Comparison of ENCODE assay signal across 25 cellular contexts in genomic region chr6:100134703-100135102, GRCh38.
DNase-seq lines count a peak whose midpoint lies in the region; ATAC-seq, FAIRE-seq and TF ChIP-seq lines count a peak whose summit lies in the region.
"Had no signal": no experiment of that assay in that cellular context is flagged by ENCODE, and none has a peak within 500 bp of the region (broad histone marks: within the 10 kb centered on the region; RNA-seq: fewer than 3 reads in every experiment).

No MANE protein-coding gene starts in this region.

- POLR2A ChIA-PET in MCF 10A (lab: Yijun Ruan, JAX): no interaction called here

- H3K36me3 ChIP-seq in mammary epithelial cell (ENCODE audit: insufficient read depth, low read length) (no peaks in the 10 kb centered on the region), adipocyte (ENCODE audit: control insufficient read depth, insufficient read depth, low read length, severe bottlenecking) (no peaks in the 10 kb centered on the region), pancreas (no peaks in the 10 kb centered on the region)
- H3K36me3 ChIP-seq: BE2C, gastroesophageal sphincter, transverse colon had no signal

- H3K9ac ChIP-seq in mammary epithelial cell (ENCODE audit: insufficient read depth, low read length) (no peak overlapping the region), adipocyte (ENCODE audit: low read length) (no peak overlapping the region)
- H3K9ac ChIP-seq: SK-N-SH had no signal

- TF ChIP-seq CTCF in mammary epithelial cell (conservative IDR thresholded peaks at IDR 0.05 in 1 of 2, IDR thresholded peaks at IDR 0.05 in 1 of 2; ENCODE audit: extremely low read depth in 1 of 2, insufficient read depth in 1 of 2, low read depth in 1 of 2, low read length in 2 of 2) (no peak), MCF 10A (IDR thresholded peaks at IDR 0.05; ENCODE audit: unreplicated experiment) (no peak), fibroblast of the aortic adventitia (IDR thresholded peaks at IDR 0.05; ENCODE audit: insufficient read depth, low read length) (no peak), pancreas (IDR thresholded peaks at IDR 0.05) (no peak)

- H3K27ac Mint-ChIP-seq in MCF 10A (ENCODE audit: low read depth, unreplicated experiment): no peak overlapping the region
- H3K27ac Mint-ChIP-seq in activated T-cell treated with anti-CD3 and anti-CD28 coated beads, Interleukin-2, amount 50 U/mL, for 24 hours: no peak overlapping the region
- H3K27ac Mint-ChIP-seq: activated B cell treated with CpG ODN at 0.5 μM for 24 hours; T-helper 2 cell treated with Interferon-gamma antibody and Interleukin-4, amounts not matched to agents 5 μg/mL and 100 μg/mL, for 36 hours had no signal

- no peaks in the 10 kb centered on the region for H3K27me3 ChIP-seq in mammary epithelial cell (ENCODE audit: insufficient read depth, low read length)
- H3K27me3 ChIP-seq in adipocyte (replicated peaks; ENCODE audit: control insufficient read depth, insufficient read depth, low read length): no peaks in the 10 kb centered on the region
- H3K27me3 ChIP-seq in pancreas: no peaks in the 10 kb centered on the region
- H3K27me3 ChIP-seq: BE2C, dorsolateral prefrontal cortex, gastroesophageal sphincter, transverse colon had no signal

- no peaks in the 10 kb centered on the region for H3K27me3 Mint-ChIP-seq in MCF 10A (ENCODE audit: insufficient read depth, unreplicated experiment)
- no peaks in the 10 kb centered on the region for H3K27me3 Mint-ChIP-seq in activated T-cell treated with anti-CD3 and anti-CD28 coated beads, Interleukin-2, amount 50 U/mL, for 24 hours
- H3K27me3 Mint-ChIP-seq: activated B cell treated with CpG ODN at 0.5 μM for 24 hours had no signal

- no peaks in the 10 kb centered on the region for H3K9me3 Mint-ChIP-seq in MCF 10A (ENCODE audit: unreplicated experiment)
- H3K9me3 Mint-ChIP-seq in activated T-cell treated with anti-CD3 and anti-CD28 coated beads, Interleukin-2, amount 50 U/mL, for 24 hours: peaks cover 6% of the 10 kb centered on the region

- intact Hi-C loops in mammary epithelial cell (cut with micrococcal nuclease) (no loop called here), MCF 10A (cut with micrococcal nuclease) (no loop called here), pancreas (cut with DNase I) (no loop called here)

- H4K20me1 ChIP-seq in mammary epithelial cell (ENCODE audit: insufficient read depth, low read length): no peaks in the 10 kb centered on the region

- BruUV-seq in mammary epithelial cell (replicated peaks; lab: Mats Ljungman, UMichigan) (no TSS peak), MCF 10A (replicated peaks; lab: Mats Ljungman, UMichigan) (no TSS peak)

- H2AFZ ChIP-seq in mammary epithelial cell (ENCODE audit: low read depth, low read length): no peak overlapping the region

- H3K4me3 Mint-ChIP-seq in MCF 10A (ENCODE audit: unreplicated experiment): no peak overlapping the region
- no peak overlapping the region for H3K4me3 Mint-ChIP-seq in activated T-cell treated with anti-CD3 and anti-CD28 coated beads, Interleukin-2, amount 50 U/mL, for 24 hours
- H3K4me3 Mint-ChIP-seq: activated B cell treated with CpG ODN at 0.5 μM for 24 hours; T-helper 2 cell treated with Interferon-gamma antibody and Interleukin-4, amounts not matched to agents 5 μg/mL and 100 μg/mL, for 36 hours had no signal

- no peaks in the 10 kb centered on the region for H3K79me2 ChIP-seq in mammary epithelial cell (ENCODE audit: insufficient read depth, low read length)

- no peaks in the 10 kb centered on the region for H3K36me3 Mint-ChIP-seq in MCF 10A (ENCODE audit: insufficient read depth, unreplicated experiment)
- no peaks in the 10 kb centered on the region for H3K36me3 Mint-ChIP-seq in activated T-cell treated with anti-CD3 and anti-CD28 coated beads, Interleukin-2, amount 50 U/mL, for 24 hours (ENCODE audit: low read depth)

- ATAC-seq in pancreas: no peak
- ATAC-seq: gastroesophageal sphincter had no signal

- no peak overlapping the region for H3K4me2 ChIP-seq in mammary epithelial cell (ENCODE audit: insufficient read depth, low read depth, low read length)
- H3K4me2 ChIP-seq: SK-N-SH had no signal

- CTCF ChIA-PET in mammary epithelial cell (lab: Charles Lee; ENCODE audit: low non-redundant PET): no interaction called here
- CTCF ChIA-PET in MCF 10A (lab: Yijun Ruan, JAX): no interaction called here

- no peak overlapping the region for H3K4me3 ChIP-seq in mammary epithelial cell (replicated peaks in 1 of 3; ENCODE audit: insufficient read depth in 1 of 3, low read depth in 2 of 3, low read length in 3 of 3)
- H3K4me3 ChIP-seq in adipocyte (ENCODE audit: low read length): no peak overlapping the region
- no peak overlapping the region for H3K4me3 ChIP-seq in fibroblast of the aortic adventitia (ENCODE audit: low read depth, low read length)
- H3K4me3 ChIP-seq in pancreas: no peak overlapping the region
- H3K4me3 ChIP-seq: dorsolateral prefrontal cortex, gastroesophageal sphincter, lung, transverse colon had no signal

- H3K9me3 ChIP-seq in mammary epithelial cell (replicated peaks; ENCODE audit: insufficient read depth, low read length) (no peaks in the 10 kb centered on the region), adipocyte (ENCODE audit: control insufficient read depth, low read length) (peaks cover 25% of the 10 kb centered on the region), pancreas (peaks cover 0 to 5% (median 0%) of the 10 kb centered on the region in 4 donors)
- H3K9me3 ChIP-seq: BE2C, Caco-2, transverse colon had no signal

- 100% methylated on average over 1 of the region's 2 CpGs for WGBS in mammary epithelial cell (ENCODE audit: low coverage, missing lambda C conversion rate)
- WGBS in pancreas, 2 donors: 85 to 87% methylated on average over 1 to 2 of the region's 2 CpGs

- in situ Hi-C loops in mammary epithelial cell (cut with MboI; ENCODE audit: low sequenced_read_pairs in 2 of 2): no loop called here

- H3K27ac ChIP-seq in mammary epithelial cell (ENCODE audit: insufficient read depth, low read depth, low read length) (no peak overlapping the region), pancreas (no peak overlapping the region)
- H3K27ac ChIP-seq: dorsolateral prefrontal cortex, gastroesophageal sphincter, transverse colon had no signal

- no peaks in the 10 kb centered on the region for H3K4me1 Mint-ChIP-seq in MCF 10A (ENCODE audit: insufficient read depth, unreplicated experiment)
- H3K4me1 Mint-ChIP-seq in activated T-cell treated with anti-CD3 and anti-CD28 coated beads, Interleukin-2, amount 50 U/mL, for 24 hours (ENCODE audit: low read depth): no peaks in the 10 kb centered on the region
- H3K4me1 Mint-ChIP-seq: activated B cell treated with CpG ODN at 0.5 μM for 24 hours had no signal

- dilution Hi-C loops in mammary epithelial cell (cut with HindIII; ENCODE audit: low sequenced_read_pairs): no loop called here

- FAIRE-seq in pancreas (lab: Jason Lieb, UNC): no peak

- DNase-seq in mammary epithelial cell (peak; percentile 45), MCF 10A (ENCODE audit: unreplicated experiment) (no peak), adipocyte (ENCODE audit: low read depth) (peak; percentile 10), fibroblast of the aortic adventitia (ENCODE audit: low read depth) (peak; percentile 32), pancreas (no peak), SK-N-DZ (ENCODE audit: low spot score) (no peak), NCI-H774 (lab: John Stamatoyannopoulos, UW) (no peak)
- DNase-seq in activated T-cell treated with anti-CD3 and anti-CD28 coated beads, Interleukin-2, amount 50 U/mL, for 24 hours: no peak
- DNase-seq: 8988T; activated B cell treated with CpG ODN at 0.5 μM for 24 hours; activated CD4-positive, alpha-beta T cell treated with anti-CD3 and anti-CD28 coated beads, Interleukin-2, amount 50 U/mL, for 48 hours; activated gamma-delta T cell; BE2C; Caco-2; caudate nucleus; dorsolateral prefrontal cortex; H7; NCI-H1436 treated with DMSO at 0.1 percent for 48 hours; NCI-H510A treated with DMSO at 0.1 percent for 48 hours; RPMI8226; SK-N-SH; transverse colon had no signal

- no peaks in the 10 kb centered on the region for H3K4me1 ChIP-seq in mammary epithelial cell (ENCODE audit: insufficient read depth, low read length)
- H3K4me1 ChIP-seq in adipocyte (ENCODE audit: control insufficient read depth, insufficient read depth, low read length): no peaks in the 10 kb centered on the region
- H3K4me1 ChIP-seq in pancreas: no peaks in the 10 kb centered on the region
- H3K4me1 ChIP-seq: BE2C, Caco-2, gastroesophageal sphincter, transverse colon had no signal

Comparison
In these comparisons a context has a peak if more than half of its experiments do, and no peak if none do; other contexts are left out.
1. DNase-seq: peak in mammary epithelial cell (single experiment), adipocyte (single experiment) and fibroblast of the aortic adventitia (single experiment); none in MCF 10A (single experiment), pancreas (0 of 6), SK-N-DZ (single experiment), activated T-cell treated with anti-CD3 and anti-CD28 coated beads, Interleukin-2, amount 50 U/mL, for 24 hours (single experiment) and NCI-H774 (single experiment).